In genomic region chr5:179680014-179680779, GRCh38 we compare ENCODE assay signal across 10 cellular contexts. TPM values are rescaled to one million over a fixed set of nuclear protein-coding genes. Genes with fewer than 3 reads are reported as not detected.
A peak's percentile ranks its signal among the peaks of the same experiment; 100 is the strongest.
DNase-seq lines count a peak whose midpoint lies in the region; TF ChIP-seq lines count a peak whose summit lies in the region.
"Had no signal": no experiment of that assay in that cellular context is flagged by ENCODE, and none has a peak within 500 bp of the region (broad histone marks: within the 10 kb centered on the region; RNA-seq: fewer than 3 reads in every experiment).

No MANE protein-coding gene starts in this region.

- H4K8ac ChIP-seq in mesenchymal stem cell (ENCODE audit: low read length), result no peak overlapping the region

- DNase-seq in CD1c-positive myeloid dendritic cell (ENCODE audit: extremely low spot score), result peak; percentile 40
- DNase-seq in GM12865 (ENCODE audit: low read depth), result no peak
- DNase-seq in activated CD4-positive, alpha-beta memory T cell treated with anti-CD3 and anti-CD28 coated beads, Interleukin-2, amount 10 ng/mL, durations not matched to agents 7 days and 5 days, result no peak
- no peak for DNase-seq in mesenchymal stem cell
- DNase-seq in osteoblast (ENCODE audit: insufficient read length, low spot score, missing footprints), result no peak
- DNase-seq in stimulated activated naive CD4-positive, alpha-beta T cell (lab: John Stamatoyannopoulos, UW), result no peak
- no peak for DNase-seq in endodermal cell

- H2BK15ac ChIP-seq in mesenchymal stem cell (ENCODE audit: low read depth, poor library complexity, severe bottlenecking), result no peak overlapping the region

- H3K9me3 ChIP-seq in liver (ENCODE audit: control insufficient read depth in 4 of 4, low read length in 3 of 4) (no peaks in the 10 kb centered on the region), mesenchymal stem cell (ENCODE audit: control insufficient read depth, low read length) (no peaks in the 10 kb centered on the region), osteoblast (ENCODE audit: low read depth, low read length) (no peaks in the 10 kb centered on the region), endodermal cell (ENCODE audit: control insufficient read depth, low read length) (no peaks in the 10 kb centered on the region)
- H3K9me3 ChIP-seq: thoracic aorta had no signal

- H2AFZ ChIP-seq in mesenchymal stem cell (ENCODE audit: low read depth, low read length) (no peak overlapping the region), osteoblast (ENCODE audit: low read length) (no peak overlapping the region)

- CTCF ChIA-PET in activated CD4-positive, alpha-beta memory T cell treated with anti-CD3 and anti-CD28 coated beads, Interleukin-2, amount 10 ng/mL, durations not matched to agents 7 days and 5 days (lab: Charles Lee), result interaction anchor here (0.9 to 1.4 kb wide), 4 partner anchors 9 to 83 kb away, joined by 4 to 5 read pairs (median 4); partner anchors contain the start of gene HNRNPH1

- peaks cover 41% of the 10 kb centered on the region for H3K4me1 Mint-ChIP-seq in activated CD4-positive, alpha-beta memory T cell treated with anti-CD3 and anti-CD28 coated beads, Interleukin-2, amount 10 ng/mL, durations not matched to agents 7 days and 5 days
- peaks cover 4% of the 10 kb centered on the region for H3K4me1 Mint-ChIP-seq in endodermal cell

- H3K27me3 ChIP-seq in liver (ENCODE audit: control insufficient read depth in 4 of 4, insufficient read depth in 4 of 4, low read length in 3 of 4) (no peaks in the 10 kb centered on the region), mesenchymal stem cell (ENCODE audit: control insufficient read depth in 1 of 2, insufficient read depth in 1 of 2, low read length in 2 of 2) (no peaks in the 10 kb centered on the region), osteoblast (ENCODE audit: insufficient read depth, low read length) (no peaks in the 10 kb centered on the region), endodermal cell (ENCODE audit: control insufficient read depth, insufficient read depth, low read length, poor library complexity, severe bottlenecking) (no peaks in the 10 kb centered on the region)

- H3K36me3 Mint-ChIP-seq in activated CD4-positive, alpha-beta memory T cell treated with anti-CD3 and anti-CD28 coated beads, Interleukin-2, amount 10 ng/mL, durations not matched to agents 7 days and 5 days (ENCODE audit: low read depth), result peaks cover 32% of the 10 kb centered on the region
- peaks cover 11% of the 10 kb centered on the region for H3K36me3 Mint-ChIP-seq in endodermal cell (ENCODE audit: low read depth)

- H3K79me2 ChIP-seq in osteoblast (ENCODE audit: insufficient read depth, low read length), result peaks cover 25% of the 10 kb centered on the region

- H2AK5ac ChIP-seq in mesenchymal stem cell (ENCODE audit: low read length, severe bottlenecking), result no peak overlapping the region

- peak overlapping the region; percentile 60 to 78 for H3K27ac ChIP-seq in liver (ENCODE audit: low read depth in 1 of 2, low read length in 2 of 2)
- no peak overlapping the region for H3K27ac ChIP-seq in mesenchymal stem cell (ENCODE audit: low read length, poor library complexity, severe bottlenecking)
- no peak overlapping the region for H3K27ac ChIP-seq in osteoblast (ENCODE audit: low read depth, low read length)
- no peak overlapping the region for H3K27ac ChIP-seq in endodermal cell (ENCODE audit: low read depth, low read length)
- H3K27ac ChIP-seq: thoracic aorta had no signal

- H3K23ac ChIP-seq in mesenchymal stem cell (ENCODE audit: low read length in 2 of 2), result no peak overlapping the region

- H4K91ac ChIP-seq in mesenchymal stem cell (ENCODE audit: low read length), result no peak overlapping the region

- no peaks in the 10 kb centered on the region for H4K20me1 ChIP-seq in osteoblast (ENCODE audit: insufficient read depth, low read length)

- 88% methylated on average over 9 of the region's 9 CpGs for WGBS in liver
- WGBS in mesenchymal stem cell, result 96% methylated on average over 9 of the region's 9 CpGs
- 92 to 95% methylated on average over 4 to 9 of the region's 9 CpGs for WGBS in endodermal cell (ENCODE audit: insufficient coverage in 1 of 2, insufficient read length in 1 of 2), 2 experiments

- H3K4me3 ChIP-seq in GM12865 (ENCODE audit: low read depth, low read length) (peak overlapping the region; percentile 96), liver (ENCODE audit: low read depth in 1 of 3, low read length in 3 of 3) (peak overlapping the region in 1 of 3 donors; percentile 12), mesenchymal stem cell (ENCODE audit: insufficient read depth in 1 of 2, low read depth in 1 of 2, low read length in 2 of 2) (no peak overlapping the region), osteoblast (ENCODE audit: insufficient read depth, low read length) (no peak overlapping the region), endodermal cell (ENCODE audit: low read length) (no peak overlapping the region)

- H3K4me3 Mint-ChIP-seq in activated CD4-positive, alpha-beta memory T cell treated with anti-CD3 and anti-CD28 coated beads, Interleukin-2, amount 10 ng/mL, durations not matched to agents 7 days and 5 days, result peak overlapping the region; percentile 58
- H3K4me3 Mint-ChIP-seq in endodermal cell, result no peak overlapping the region

- H3K4me1 ChIP-seq in liver (ENCODE audit: control insufficient read depth in 4 of 4, insufficient read depth in 4 of 4, low read length in 3 of 4) (peaks cover 10 to 36% (median 25%) of the 10 kb centered on the region in 4 donors), mesenchymal stem cell (ENCODE audit: control insufficient read depth, insufficient read depth, low read depth, low read length) (peaks cover 24% of the 10 kb centered on the region), osteoblast (ENCODE audit: insufficient read depth, low read length) (peaks cover 12% of the 10 kb centered on the region), endodermal cell (ENCODE audit: control insufficient read depth, insufficient read depth, low read length) (peaks cover 3% of the 10 kb centered on the region)

- H3K27ac Mint-ChIP-seq in activated CD4-positive, alpha-beta memory T cell treated with anti-CD3 and anti-CD28 coated beads, Interleukin-2, amount 10 ng/mL, durations not matched to agents 7 days and 5 days, result peak overlapping the region; percentile 21
- no peak overlapping the region for H3K27ac Mint-ChIP-seq in endodermal cell

- H3K9ac ChIP-seq in liver (ENCODE audit: low read depth in 1 of 2, low read length in 2 of 2) (peak overlapping the region in 1 of 2 donors; percentile 11), mesenchymal stem cell (ENCODE audit: low read length) (no peak overlapping the region), endodermal cell (ENCODE audit: extremely low read depth, low read length, poor library complexity, severe bottlenecking) (no peak overlapping the region)

- H3K79me1 ChIP-seq in mesenchymal stem cell (replicated peaks; ENCODE audit: low read length, poor library complexity, severe bottlenecking), result peaks cover 15% of the 10 kb centered on the region

- no peaks in the 10 kb centered on the region for H3K9me3 Mint-ChIP-seq in activated CD4-positive, alpha-beta memory T cell treated with anti-CD3 and anti-CD28 coated beads, Interleukin-2, amount 10 ng/mL, durations not matched to agents 7 days and 5 days
- H3K9me3 Mint-ChIP-seq in endodermal cell, result peaks cover 6% of the 10 kb centered on the region

- TF ChIP-seq CTCF in GM12865 (IDR thresholded peaks at IDR 0.05; ENCODE audit: insufficient read depth, low read depth, low read length, missing control alignments) (no peak), liver (IDR thresholded peaks at IDR 0.05; ENCODE audit: low read depth, low read length, missing input control) (no peak), osteoblast (IDR thresholded peaks at IDR 0.05; ENCODE audit: extremely low read depth, low read depth, low read length) (no peak), endodermal cell (conservative IDR thresholded peaks at IDR 0.05) (no peak)

- no peak overlapping the region for H2BK12ac ChIP-seq in mesenchymal stem cell (ENCODE audit: low read length in 2 of 2)

- H3K4me2 ChIP-seq in mesenchymal stem cell (ENCODE audit: low read length, poor library complexity, severe bottlenecking) (no peak overlapping the region), osteoblast (ENCODE audit: insufficient read depth, low read length) (no peak overlapping the region)

- no peak overlapping the region for H3K14ac ChIP-seq in mesenchymal stem cell (ENCODE audit: low read length in 2 of 2)

- TF ChIP-seq RAD21 in liver (IDR thresholded peaks at IDR 0.05), result peak; percentile 28 to 36

- peaks cover 0 to 1% (median 0%) of the 10 kb centered on the region in 4 donors for H3K36me3 ChIP-seq in liver (ENCODE audit: control insufficient read depth in 4 of 4, insufficient read depth in 3 of 4, low read depth in 1 of 4, low read length in 3 of 4)
- no peaks in the 10 kb centered on the region for H3K36me3 ChIP-seq in mesenchymal stem cell (ENCODE audit: control insufficient read depth in 1 of 2, insufficient read depth in 2 of 2, low read depth in 1 of 2, low read length in 2 of 2)
- H3K36me3 ChIP-seq in osteoblast (ENCODE audit: insufficient read depth, low read length), result no peaks in the 10 kb centered on the region
- no peaks in the 10 kb centered on the region for H3K36me3 ChIP-seq in endodermal cell (ENCODE audit: control insufficient read depth, insufficient read depth, low read length)

- no peak overlapping the region for H2BK5ac ChIP-seq in mesenchymal stem cell (ENCODE audit: low read depth, low read length, poor library complexity, severe bottlenecking)

- no peak overlapping the region for H3K18ac ChIP-seq in mesenchymal stem cell (ENCODE audit: low read depth in 1 of 2, low read length in 2 of 2)

- POLR2A ChIA-PET in activated CD4-positive, alpha-beta memory T cell treated with anti-CD3 and anti-CD28 coated beads, Interleukin-2, amount 10 ng/mL, durations not matched to agents 7 days and 5 days (lab: Charles Lee), result interaction anchor here (0.9 to 5.6 kb wide), 7 partner anchors 8 to 57 kb away, joined by 3 to 111 read pairs (median 17); partner anchors contain the start of genes CANX and HNRNPH1

- H3K27me3 Mint-ChIP-seq in activated CD4-positive, alpha-beta memory T cell treated with anti-CD3 and anti-CD28 coated beads, Interleukin-2, amount 10 ng/mL, durations not matched to agents 7 days and 5 days, result no peaks in the 10 kb centered on the region
- H3K27me3 Mint-ChIP-seq in endodermal cell (ENCODE audit: insufficient read depth), result peaks cover 8% of the 10 kb centered on the region

- H2BK120ac ChIP-seq in mesenchymal stem cell (ENCODE audit: low read depth, low read length), result no peak overlapping the region

- no peak overlapping the region for H3K4ac ChIP-seq in mesenchymal stem cell (ENCODE audit: low read depth in 1 of 2, low read length in 2 of 2)

RNA-seq across cellular contexts. Expression of gene CBY3, which starts 0.6 kb away (rescaled TPM):
- total RNA-seq in activated CD4-positive, alpha-beta memory T cell treated with anti-CD3 and anti-CD28 coated beads, Interleukin-2, amount 10 ng/mL, durations not matched to agents 7 days and 5 days, result under 1 TPM in 1 of 2 experiments, not detected in 1; 0.68 TPM
- total RNA-seq in liver (not detected), osteoblast (not detected in 2 replicates), endodermal cell (not detected)
- not detected for polyA plus RNA-seq in liver
- not detected for polyA plus RNA-seq in mesenchymal stem cell (2013, experiment 1 of 2)
- polyA plus RNA-seq in mesenchymal stem cell (2013, experiment 2 of 2), result not detected
- not detected for polyA plus RNA-seq in endodermal cell (2013, experiment 1 of 2)
- polyA plus RNA-seq in endodermal cell (2013, experiment 2 of 2), result not detected
- total RNA-seq: NCI-H460 had no signal

RNA-seq across cellular contexts. Expression of gene CANX, which starts 18.6 kb away (rescaled TPM):
- 100 to 1,000 TPM; 418 to 428 TPM for total RNA-seq in activated CD4-positive, alpha-beta memory T cell treated with anti-CD3 and anti-CD28 coated beads, Interleukin-2, amount 10 ng/mL, durations not matched to agents 7 days and 5 days
- 100 to 1,000 TPM; 362 to 628 TPM for total RNA-seq in liver
- 100 to 1,000 TPM; 129 to 266 TPM for polyA plus RNA-seq in liver
- polyA plus RNA-seq in mesenchymal stem cell (2013, experiment 1 of 2), result 661 TPM
- 646 TPM for polyA plus RNA-seq in mesenchymal stem cell (2013, experiment 2 of 2)
- total RNA-seq in osteoblast, result 689 and 698 TPM in 2 replicates
- total RNA-seq in endodermal cell, result 100 to 1,000 TPM; 389 to 615 TPM
- polyA plus RNA-seq in endodermal cell (2013, experiment 1 of 2), result 314 TPM
- polyA plus RNA-seq in endodermal cell (2013, experiment 2 of 2), result 288 TPM

RNA-seq across cellular contexts. Expression of gene MAML1, which starts 52.4 kb away (rescaled TPM):
- total RNA-seq in activated CD4-positive, alpha-beta memory T cell treated with anti-CD3 and anti-CD28 coated beads, Interleukin-2, amount 10 ng/mL, durations not matched to agents 7 days and 5 days, result 10 to 100 TPM; 33.3 to 35.2 TPM
- 1 to 10 TPM; 7.6 TPM for total RNA-seq in liver
- polyA plus RNA-seq in liver, result 1 to 10 TPM; 2.2 to 5.0 TPM
- polyA plus RNA-seq in mesenchymal stem cell (2013, experiment 1 of 2), result 19.0 TPM
- polyA plus RNA-seq in mesenchymal stem cell (2013, experiment 2 of 2), result 20.0 TPM
- total RNA-seq in osteoblast, result 12.4 and 14.1 TPM in 2 replicates
- total RNA-seq in endodermal cell, result 10 to 100 TPM; 38.9 to 41.4 TPM
- 43.0 TPM for polyA plus RNA-seq in endodermal cell (2013, experiment 1 of 2)
- polyA plus RNA-seq in endodermal cell (2013, experiment 2 of 2), result 45.7 TPM

RNA-seq across cellular contexts. Expression of gene HNRNPH1, which starts 56.7 kb away (rescaled TPM):
- total RNA-seq in activated CD4-positive, alpha-beta memory T cell treated with anti-CD3 and anti-CD28 coated beads, Interleukin-2, amount 10 ng/mL, durations not matched to agents 7 days and 5 days, result 100 to 1,000 TPM; 675 to 699 TPM
- total RNA-seq in liver (100 to 1,000 TPM; 505 to 583 TPM), osteoblast (354 and 368 TPM in 2 replicates), endodermal cell (100 to 1,000 TPM; 801 to 885 TPM)
- polyA plus RNA-seq in liver, result 100 to 1,000 TPM; 102 to 191 TPM
- 198 TPM for polyA plus RNA-seq in mesenchymal stem cell (2013, experiment 1 of 2)
- 190 TPM for polyA plus RNA-seq in mesenchymal stem cell (2013, experiment 2 of 2)
- 714 TPM for polyA plus RNA-seq in endodermal cell (2013, experiment 1 of 2)
- polyA plus RNA-seq in endodermal cell (2013, experiment 2 of 2), result 560 TPM

Comparison
In these comparisons a context has a peak if more than half of its experiments do, and no peak if none do; other contexts are left out.
1. H3K27ac ChIP-seq: peak in liver (2 of 2); none in mesenchymal stem cell (single experiment), osteoblast (single experiment) and endodermal cell (single experiment).